In the genomic region with DNA sequence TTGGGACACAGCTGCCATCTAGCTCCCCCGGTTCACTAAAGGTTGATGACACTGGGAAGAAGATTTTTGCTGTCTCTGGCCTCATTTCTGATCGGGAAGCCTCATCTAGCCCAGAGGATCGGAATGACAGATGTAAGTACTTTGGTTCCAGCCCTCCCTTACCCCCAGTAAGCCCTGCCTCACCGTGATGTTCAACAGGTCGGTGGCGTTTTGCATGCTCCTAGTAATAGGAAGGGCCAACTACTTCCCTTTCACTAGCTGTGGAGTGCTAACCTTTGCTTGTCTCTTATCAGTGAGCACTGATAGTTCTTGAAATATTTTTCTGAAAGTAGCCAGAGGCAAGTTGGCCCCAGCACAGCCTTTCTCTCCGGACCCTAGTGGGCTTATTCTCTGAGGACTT, we compare ENCODE assay signal across 26 cellular contexts.
"Had no signal": no experiment of that assay in that cellular context is flagged by ENCODE, and none has a peak within 500 bp of the region (broad histone marks: within the 10 kb centered on the region; RNA-seq: fewer than 3 reads in every experiment).

No MANE protein-coding gene starts in this region.

- H3K27ac Mint-ChIP-seq: activated B cell treated with CpG ODN at 0.5 μM for 24 hours; activated CD4-positive, alpha-beta T cell treated with anti-CD3 and anti-CD28 coated beads, Interleukin-2, amount 10 ng/mL, durations not matched to agents 24 days and 14 days; activated CD8-positive, alpha-beta memory T cell treated with anti-CD3 and anti-CD28 coated beads, Interleukin-2, amount 10 ng/mL, durations not matched to agents 7 days and 5 days; activated naive CD8-positive, alpha-beta T cell; activated T-cell treated with anti-CD3 and anti-CD28 coated beads, Interleukin-2, amount 50 U/mL, for 24 hours; activated T-helper 1 cell treated with anti-CD3 and anti-CD28 coated beads, Interleukin-12 subunit alpha, Interleukin-12 subunit beta, Interleukin-2, Interleukin-4 antibody, amounts not matched to agents 30 ng/mL and 10 ng/mL and 1 ng/mL, durations not matched to agents 14 hours and 24 hours and 36 hours; brain; T-cell had no signal

- H3K9me3 Mint-ChIP-seq: activated B cell treated with CpG ODN at 0.5 μM for 24 hours; activated CD4-positive, alpha-beta T cell treated with anti-CD3 and anti-CD28 coated beads, Interleukin-2, amount 10 ng/mL, durations not matched to agents 24 days and 14 days; activated T-cell treated with anti-CD3 and anti-CD28 coated beads, Interleukin-2, amount 50 U/mL, for 24 hours; activated T-helper 1 cell treated with anti-CD3 and anti-CD28 coated beads, Interleukin-12 subunit alpha, Interleukin-12 subunit beta, Interleukin-2, Interleukin-4 antibody, amounts not matched to agents 30 ng/mL and 10 ng/mL and 1 ng/mL, durations not matched to agents 14 hours and 24 hours and 36 hours; central memory CD8-positive, alpha-beta T cell; T-cell had no signal

- ATAC-seq: activated CD8-positive, alpha-beta memory T cell treated with anti-CD3 and anti-CD28 coated beads, Interleukin-2, amount 10 ng/mL, durations not matched to agents 7 days and 5 days; T-cell had no signal

- H3K4me3 Mint-ChIP-seq: activated B cell treated with CpG ODN at 0.5 μM for 24 hours; activated CD4-positive, alpha-beta T cell treated with anti-CD3 and anti-CD28 coated beads, Interleukin-2, amount 10 ng/mL, durations not matched to agents 24 days and 14 days; activated CD8-positive, alpha-beta memory T cell treated with anti-CD3 and anti-CD28 coated beads, Interleukin-2, amount 10 ng/mL, durations not matched to agents 7 days and 5 days; activated naive CD8-positive, alpha-beta T cell; activated T-cell treated with anti-CD3 and anti-CD28 coated beads, Interleukin-2, amount 50 U/mL, for 24 hours; activated T-helper 1 cell treated with anti-CD3 and anti-CD28 coated beads, Interleukin-12 subunit alpha, Interleukin-12 subunit beta, Interleukin-2, Interleukin-4 antibody, amounts not matched to agents 30 ng/mL and 10 ng/mL and 1 ng/mL, durations not matched to agents 14 hours and 24 hours and 36 hours; brain; central memory CD8-positive, alpha-beta T cell; T-cell had no signal

- H3K27me3 Mint-ChIP-seq: brain; central memory CD8-positive, alpha-beta T cell had no signal

- DNase-seq: activated B cell treated with CpG ODN at 0.5 μM for 24 hours; activated CD4-positive, alpha-beta T cell treated with anti-CD3 and anti-CD28 coated beads for 1 hour; activated CD4-positive, alpha-beta T cell treated with anti-CD3 and anti-CD28 coated beads, Interleukin-2, amount 10 ng/mL, durations not matched to agents 24 days and 14 days; activated CD4-positive, alpha-beta T cell treated with anti-CD3 and anti-CD28 coated beads, Interleukin-2, amount 50 U/mL, for 48 hours; activated CD8-positive, alpha-beta memory T cell treated with anti-CD3 and anti-CD28 coated beads, Interleukin-2, amount 10 ng/mL, durations not matched to agents 7 days and 5 days; activated effector memory CD4-positive, alpha-beta T cell treated with Interleukin-2 at 50 U/mL for 16 hours; activated naive CD4-positive, alpha-beta T cell; activated T-cell treated with anti-CD3 and anti-CD28 coated beads, Interleukin-2, amount 50 U/mL, for 24 hours; amygdala; IMR-90; KBM-7; NCI-H1048; NCI-H2029; NCI-H2107; NCI-H2171 treated with DMSO at 0.1 percent for 48 hours; NCI-H226; NCI-H69; NK-92 treated with Interleukin-12 subunit alpha and Interleukin-12 subunit beta, amount 100 ng/mL, for 24 hours; SIG-M5; T-cell; T-helper 2 cell; T1000 had no signal

- H3K36me3 Mint-ChIP-seq: activated CD8-positive, alpha-beta memory T cell treated with anti-CD3 and anti-CD28 coated beads, Interleukin-2, amount 10 ng/mL, durations not matched to agents 7 days and 5 days; activated naive CD8-positive, alpha-beta T cell; brain; T-cell had no signal
